20 cellular contexts compared by ENCODE assay signal in genomic region chr3:59126436-59126835, GRCh38.
DNase-seq lines count a peak whose midpoint lies in the region; ATAC-seq and TF ChIP-seq lines count a peak whose summit lies in the region.
"Had no signal": no experiment of that assay in that cellular context is flagged by ENCODE, and none has a peak within 500 bp of the region (broad histone marks: within the 10 kb centered on the region; RNA-seq: fewer than 3 reads in every experiment).

No MANE protein-coding gene starts in this region.

- H3K4me1 ChIP-seq in GM23338 (ENCODE audit: insufficient read depth) (peaks cover 30% of the 10 kb centered on the region), PC-3 (ENCODE audit: insufficient read depth, low read length) (peaks cover 17% of the 10 kb centered on the region), endodermal cell (ENCODE audit: control insufficient read depth, insufficient read depth, low read length) (peaks cover 3% of the 10 kb centered on the region), right lobe of liver (no peaks in the 10 kb centered on the region)
- H3K4me1 ChIP-seq: Caco-2, SJSA1 had no signal

- H3K36me3 ChIP-seq in GM23338 (ENCODE audit: insufficient read depth) (no peaks in the 10 kb centered on the region), PC-3 (ENCODE audit: low read depth, low read length) (no peaks in the 10 kb centered on the region), endodermal cell (ENCODE audit: control insufficient read depth, insufficient read depth, low read length) (no peaks in the 10 kb centered on the region), right lobe of liver (no peaks in the 10 kb centered on the region)
- H3K36me3 ChIP-seq: SJSA1 had no signal

- DNase-seq in GM23338 (ENCODE audit: low spot score) (no peak), PC-3 (no peak), endodermal cell (no peak), osteocyte (ENCODE audit: extremely low spot score, unreplicated experiment) (no peak), NCI-H1694 treated with DMSO at 0.1 percent for 48 hours (lab: John Stamatoyannopoulos, UW) (no peak), right lobe of liver (no peak), NCI-H510A (lab: John Stamatoyannopoulos, UW) (no peak)
- DNase-seq: Caco-2; CD4-positive, CD25-positive, alpha-beta regulatory T cell; DMS153; GDM1; H7; NCI-H1092 treated with DMSO at 0.1 percent for 48 hours; NCI-H146; NCI-H2029 treated with DMSO at 0.1 percent for 48 hours; NCI-H2171; NCI-H526 had no signal

- H3K27ac ChIP-seq in GM23338 (ENCODE audit: low read depth): no peak overlapping the region
- peak overlapping the region; percentile 82 for H3K27ac ChIP-seq in PC-3 (ENCODE audit: low read length)
- H3K27ac ChIP-seq in endodermal cell (ENCODE audit: low read depth, low read length): peak overlapping the region; percentile 88
- no peak overlapping the region for H3K27ac ChIP-seq in right lobe of liver
- H3K27ac ChIP-seq: SJSA1 had no signal

- H3K9me2 ChIP-seq in GM23338 (ENCODE audit: insufficient read depth) (0 out of 2 replicates have a peak, but pooled peaks cover 5% of the 10 kb centered on the region), PC-3 (replicated peaks; ENCODE audit: low read length) (no peaks in the 10 kb centered on the region)

- H3K9me3 ChIP-seq in PC-3 (ENCODE audit: low read length) (no peaks in the 10 kb centered on the region), endodermal cell (ENCODE audit: control insufficient read depth, low read length) (no peaks in the 10 kb centered on the region), right lobe of liver (no peaks in the 10 kb centered on the region)
- H3K9me3 ChIP-seq: Caco-2, SJSA1 had no signal

- H4K20me1 ChIP-seq in GM23338 (replicated peaks; ENCODE audit: insufficient read depth) (no peaks in the 10 kb centered on the region), PC-3 (ENCODE audit: low read length) (no peaks in the 10 kb centered on the region)

- H3K4me1 Mint-ChIP-seq in GM23338 (peaks cover 38% of the 10 kb centered on the region), endodermal cell (peaks cover 12% of the 10 kb centered on the region), osteocyte (ENCODE audit: unreplicated experiment) (peaks cover 68% of the 10 kb centered on the region)
- H3K4me1 Mint-ChIP-seq: CD4-positive, CD25-positive, alpha-beta regulatory T cell had no signal

- ATAC-seq in GM23338 (no peak), PC-3 (no peak), right lobe of liver (no peak)
- ATAC-seq: K562, Right ventricle myocardium inferior had no signal

- BruUV-seq in PC-3 (replicated peaks; lab: Mats Ljungman, UMichigan): no TSS peak

- H3K9me3 Mint-ChIP-seq in GM23338 (peaks cover 11% of the 10 kb centered on the region; the same call in 2 of the 3 replicates), endodermal cell (peaks cover 7% of the 10 kb centered on the region), osteocyte (ENCODE audit: unreplicated experiment) (no peaks in the 10 kb centered on the region)

- intact Hi-C loops in PC-3 (cut with micrococcal nuclease): loop anchor here (2.0 to 5.0 kb wide), 2 partner anchors 18 to 129 kb away; no protein-coding TSS in a partner anchor
- intact Hi-C loops in right lobe of liver (cut with DNase I): no loop called here

- no peak overlapping the region for H3K4me3 Mint-ChIP-seq in GM23338
- H3K4me3 Mint-ChIP-seq in endodermal cell: no peak overlapping the region
- peak overlapping the region; percentile 32 for H3K4me3 Mint-ChIP-seq in osteocyte (ENCODE audit: unreplicated experiment)
- H3K4me3 Mint-ChIP-seq: CD4-positive, CD25-positive, alpha-beta regulatory T cell had no signal

- peak overlapping the region; percentile 37 for H3K9ac ChIP-seq in PC-3 (ENCODE audit: low read length)
- no peak overlapping the region for H3K9ac ChIP-seq in endodermal cell (ENCODE audit: extremely low read depth, low read length, poor library complexity, severe bottlenecking)

- POLR2A ChIA-PET in PC-3 (lab: Charles Lee; ENCODE audit: unreplicated experiment): no interaction called here

- no peak for TF ChIP-seq POLR2A in right lobe of liver (IDR thresholded peaks at IDR 0.05)

- H3F3A ChIP-seq in GM23338 (replicated peaks; ENCODE audit: low read depth) (0 out of 2 replicates have a peak, but pooled peaks cover 3% of the 10 kb centered on the region), PC-3 (ENCODE audit: low read length, unreplicated experiment) (no peaks in the 10 kb centered on the region)

- H3K4me3 ChIP-seq in GM23338 (no peak overlapping the region), PC-3 (ENCODE audit: low read length) (no peak overlapping the region), endodermal cell (ENCODE audit: low read length) (no peak overlapping the region), right lobe of liver (no peak overlapping the region)
- H3K4me3 ChIP-seq: K562, SJSA1 had no signal

- no peak overlapping the region for H3K4me2 ChIP-seq in GM23338
- no peak overlapping the region for H3K4me2 ChIP-seq in PC-3 (ENCODE audit: low read length)

- 94 to 100% methylated on average over 4 to 5 of the region's 5 CpGs for WGBS in endodermal cell (ENCODE audit: insufficient coverage in 1 of 2, insufficient read length in 1 of 2), 2 experiments
- 77% methylated on average over 3 of the region's 5 CpGs for WGBS in right lobe of liver (ENCODE audit: insufficient coverage, low coverage, low lambda C conversion rate, missing lambda C conversion rate)

- H2AFZ ChIP-seq in GM23338: peak overlapping the region; percentile 57; the same call in 1 of the 2 replicates
- 0 out of 2 replicates have a peak overlapping the region, but pooled peaks have one; percentile 1 for H2AFZ ChIP-seq in PC-3 (ENCODE audit: low read length)

- TF ChIP-seq CTCF in GM23338 (conservative IDR thresholded peaks at IDR 0.05; ENCODE audit: low read depth in 2 of 2) (no peak), PC-3 (conservative IDR thresholded peaks at IDR 0.05; ENCODE audit: low read depth, low read length) (no peak), endodermal cell (conservative IDR thresholded peaks at IDR 0.05) (no peak), osteocyte (IDR thresholded peaks at IDR 0.05) (no peak), right lobe of liver (IDR thresholded peaks at IDR 0.05) (no peak)

- H3K79me2 ChIP-seq in GM23338 (replicated peaks; ENCODE audit: insufficient read depth) (no peaks in the 10 kb centered on the region), PC-3 (ENCODE audit: low read length) (no peaks in the 10 kb centered on the region)

- H3K36me3 Mint-ChIP-seq in GM23338 (ENCODE audit: low read depth): peaks cover 10% of the 10 kb centered on the region; the same call in 2 of the 3 replicates
- H3K36me3 Mint-ChIP-seq in endodermal cell (ENCODE audit: low read depth): no peaks in the 10 kb centered on the region
- H3K36me3 Mint-ChIP-seq in osteocyte (ENCODE audit: unreplicated experiment): no peaks in the 10 kb centered on the region
- H3K36me3 Mint-ChIP-seq: CD4-positive, CD25-positive, alpha-beta regulatory T cell had no signal

- peaks cover 4% of the 10 kb centered on the region for H3K27me3 Mint-ChIP-seq in GM23338 (ENCODE audit: insufficient read depth, low read depth, poor library complexity)
- H3K27me3 Mint-ChIP-seq in endodermal cell (ENCODE audit: insufficient read depth): no peaks in the 10 kb centered on the region
- no peaks in the 10 kb centered on the region for H3K27me3 Mint-ChIP-seq in osteocyte (ENCODE audit: unreplicated experiment)

- CTCF ChIA-PET in PC-3 (lab: Charles Lee): no interaction called here

- H3K27me3 ChIP-seq in GM23338 (ENCODE audit: insufficient read depth) (no peaks in the 10 kb centered on the region), PC-3 (ENCODE audit: low read length) (no peaks in the 10 kb centered on the region), endodermal cell (ENCODE audit: control insufficient read depth, insufficient read depth, low read length, poor library complexity, severe bottlenecking) (no peaks in the 10 kb centered on the region), right lobe of liver (no peaks in the 10 kb centered on the region)
- H3K27me3 ChIP-seq: SJSA1 had no signal

- H3K27ac Mint-ChIP-seq in GM23338 (no peak overlapping the region; the same call in 1 of the 2 replicates), endodermal cell (no peak overlapping the region), osteocyte (ENCODE audit: unreplicated experiment) (peak overlapping the region; percentile 94)

TF ChIP-seq in GM23338, 12 proteins besides CTCF, POLR2A, EP300 and RAD21 (continues in another document):
- TF ChIP-seq NANOG (IDR thresholded peaks at IDR 0.05; ENCODE audit: borderline replicate concordance) (no peak), ZNF114 (CRISPR knock-in tag; IDR thresholded peaks at IDR 0.05) (no peak), EZH2phosphoT487 (IDR thresholded peaks at IDR 0.05; ENCODE audit: unreplicated experiment) (no peak), POLR2AphosphoS5 (IDR thresholded peaks at IDR 0.05; ENCODE audit: low read depth) (no peak), CREB1 (CRISPR knock-in tag; IDR thresholded peaks at IDR 0.05; ENCODE audit: low read depth) (no peak), REST (IDR thresholded peaks at IDR 0.05; ENCODE audit: unreplicated experiment) (no peak), JUNB (IDR thresholded peaks at IDR 0.05; ENCODE audit: unreplicated experiment) (no peak)

Comparison
In these comparisons a context has a peak if more than half of its experiments do, and no peak if none do; other contexts are left out.
1. H3K27ac ChIP-seq: peak in PC-3 (single experiment) and endodermal cell (single experiment); none in GM23338 (single experiment) and right lobe of liver (0 of 3).